ENCODE assay signal across 3 cellular contexts in the genomic region with DNA sequence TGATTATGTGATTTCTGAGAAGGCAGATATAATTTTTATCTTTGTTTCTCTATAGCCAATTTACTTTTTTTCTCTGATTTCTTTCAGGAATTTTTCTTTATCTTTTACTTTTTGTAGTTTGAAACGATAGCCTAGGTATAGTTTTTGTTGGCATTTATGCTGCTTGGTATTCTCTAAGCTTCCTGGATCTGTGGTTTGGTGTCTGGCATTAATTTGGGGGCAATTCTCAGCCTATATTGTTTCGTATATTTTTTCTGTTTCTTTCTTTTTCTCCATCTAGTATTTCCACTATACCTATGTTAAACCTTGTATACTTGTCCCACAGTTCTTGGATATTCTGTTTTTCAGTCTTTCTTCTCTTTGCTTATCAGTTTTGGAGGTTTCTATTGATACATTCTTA.
"Had no signal": no experiment of that assay in that cellular context is flagged by ENCODE, and none has a peak within 500 bp of the region (broad histone marks: within the 10 kb centered on the region; RNA-seq: fewer than 3 reads in every experiment).

No MANE protein-coding gene starts in this region.

- H3K4me3 ChIP-seq: GM12878 had no signal

- DNase-seq: GDM1, GF-D8 had no signal
